32 cellular contexts compared by ENCODE assay signal in the genomic region with DNA sequence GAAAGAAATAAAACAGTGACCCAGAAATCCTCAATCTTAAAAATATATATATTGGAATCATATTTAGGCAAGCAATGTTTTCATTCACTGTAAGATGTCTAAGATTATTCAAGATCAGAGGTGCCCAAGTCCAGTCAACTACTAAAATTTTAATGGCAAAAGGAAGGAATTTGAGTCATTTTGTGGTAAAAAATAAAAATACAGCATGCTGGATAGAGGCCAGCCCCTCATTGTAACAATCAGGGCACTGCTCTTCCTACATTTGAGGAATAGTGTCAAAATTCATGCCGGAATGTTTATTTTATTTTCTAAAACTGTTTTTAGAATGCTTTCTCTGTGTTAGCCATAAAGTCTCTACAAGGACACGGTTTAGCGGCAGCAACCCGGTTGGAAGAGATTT.
"Had no signal": no experiment of that assay in that cellular context is flagged by ENCODE, and none has a peak within 500 bp of the region (broad histone marks: within the 10 kb centered on the region; RNA-seq: fewer than 3 reads in every experiment).

No MANE protein-coding gene starts in this region.

- H3K36me3 Mint-ChIP-seq: activated naive CD4-positive, alpha-beta T cell treated with anti-CD3 and anti-CD28 coated beads, Interleukin-2, amount 10 ng/mL, durations not matched to agents 7 days and 5 days; activated naive CD8-positive, alpha-beta T cell had no signal

- H3K4me1 Mint-ChIP-seq: activated naive CD4-positive, alpha-beta T cell treated with anti-CD3 and anti-CD28 coated beads, Interleukin-2, amount 10 ng/mL, durations not matched to agents 7 days and 5 days; activated naive CD8-positive, alpha-beta T cell treated with anti-CD3 and anti-CD28 coated beads, Interleukin-2, amount 50 U/mL, for 24 hours had no signal

- H3K27ac Mint-ChIP-seq: activated CD4-positive, alpha-beta T cell treated with anti-CD3 and anti-CD28 coated beads, Interleukin-2, amount 10 ng/mL, durations not matched to agents 7 days and 5 days; activated naive CD4-positive, alpha-beta T cell treated with anti-CD3 and anti-CD28 coated beads, Interleukin-2, amount 10 ng/mL, durations not matched to agents 7 days and 5 days; activated naive CD8-positive, alpha-beta T cell; activated naive CD8-positive, alpha-beta T cell treated with anti-CD3 and anti-CD28 coated beads, Interleukin-2, amount 50 U/mL, for 24 hours; activated T-helper 1 cell treated with anti-CD3 and anti-CD28 coated beads, Interleukin-12 subunit alpha, Interleukin-12 subunit beta, Interleukin-2, Interleukin-4 antibody, amounts not matched to agents 30 ng/mL and 10 ng/mL and 1 ng/mL, durations not matched to agents 14 hours and 24 hours and 36 hours had no signal

- H3K4me3 ChIP-seq: cardiac muscle cell had no signal

- ATAC-seq: activated naive CD8-positive, alpha-beta T cell treated with anti-CD3 and anti-CD28 coated beads, Interleukin-2, amount 50 U/mL, for 24 hours; activated T-cell treated with anti-CD3 and anti-CD28 coated beads, Interleukin-2, amount 50 U/mL, for 4 hours had no signal

- H3K4me3 Mint-ChIP-seq: activated CD4-positive, alpha-beta T cell treated with anti-CD3 and anti-CD28 coated beads, Interleukin-2, amount 10 ng/mL, durations not matched to agents 7 days and 5 days; activated naive CD4-positive, alpha-beta T cell treated with anti-CD3 and anti-CD28 coated beads, Interleukin-2, amount 10 ng/mL, durations not matched to agents 7 days and 5 days; activated naive CD8-positive, alpha-beta T cell; activated naive CD8-positive, alpha-beta T cell treated with anti-CD3 and anti-CD28 coated beads, Interleukin-2, amount 50 U/mL, for 24 hours; activated T-cell treated with anti-CD3 and anti-CD28 coated beads, Interleukin-2, amount 50 U/mL, for 4 hours; activated T-helper 1 cell treated with anti-CD3 and anti-CD28 coated beads, Interleukin-12 subunit alpha, Interleukin-12 subunit beta, Interleukin-2, Interleukin-4 antibody, amounts not matched to agents 30 ng/mL and 10 ng/mL and 1 ng/mL, durations not matched to agents 14 hours and 24 hours and 36 hours had no signal

- H3K9me3 Mint-ChIP-seq: activated CD4-positive, alpha-beta T cell treated with anti-CD3 and anti-CD28 coated beads, Interleukin-2, amount 10 ng/mL, durations not matched to agents 7 days and 5 days; activated naive CD4-positive, alpha-beta T cell treated with anti-CD3 and anti-CD28 coated beads, Interleukin-2, amount 10 ng/mL, durations not matched to agents 7 days and 5 days; activated naive CD8-positive, alpha-beta T cell treated with anti-CD3 and anti-CD28 coated beads, Interleukin-2, amount 50 U/mL, for 24 hours; activated T-cell treated with anti-CD3 and anti-CD28 coated beads, Interleukin-2, amount 50 U/mL, for 4 hours; activated T-helper 1 cell treated with anti-CD3 and anti-CD28 coated beads, Interleukin-12 subunit alpha, Interleukin-12 subunit beta, Interleukin-2, Interleukin-4 antibody, amounts not matched to agents 30 ng/mL and 10 ng/mL and 1 ng/mL, durations not matched to agents 14 hours and 24 hours and 36 hours had no signal

- DNase-seq: activated CD4-positive, alpha-beta T cell treated with anti-CD3 and anti-CD28 coated beads, Interleukin-2, amount 10 ng/mL, durations not matched to agents 7 days and 5 days; activated CD4-positive, alpha-beta T cell treated with anti-CD3 and anti-CD28 coated beads, Interleukin-2, amount 50 U/mL, for 48 hours; activated CD8-positive, alpha-beta memory T cell treated with anti-CD3 and anti-CD28 coated beads, Interleukin-2, amount 50 U/mL, for 4 hours; activated effector memory CD4-positive, alpha-beta T cell treated with Interleukin-2 at 50 U/mL for 16 hours; activated naive CD4-positive, alpha-beta T cell treated with anti-CD3 and anti-CD28 coated beads, Interleukin-2, amount 10 ng/mL, durations not matched to agents 7 days and 5 days; activated naive CD8-positive, alpha-beta T cell treated with anti-CD3 and anti-CD28 coated beads, Interleukin-2, amount 50 U/mL, for 24 hours; activated T-cell treated with anti-CD3 and anti-CD28 coated beads for 4 hours; activated T-cell treated with anti-CD3 and anti-CD28 coated beads, Interleukin-2, amount 50 U/mL, for 4 hours; anterior cingulate cortex; Kasumi-1; KG1; MM.1S; MV-4-11; NCI-H1092; NCI-H1436 treated with DMSO at 0.1 percent for 48 hours; NCI-H1694 treated with DMSO at 0.1 percent for 48 hours; NCI-H2029; NCI-H2171; NCI-H510A; NCI-H526; NCI-H748 treated with DMSO at 0.1 percent for 48 hours; NK-92 treated with Interleukin-12 subunit alpha and Interleukin-12 subunit beta, amount 100 ng/mL, for 24 hours; PC-9; Right ventricle myocardium superior; SW 1271; T-helper 1 cell; T-helper 2 cell; T-helper 9 cell had no signal

- H3K36me3 ChIP-seq: cardiac muscle cell had no signal

- H3K27me3 ChIP-seq: cardiac muscle cell had no signal

- H3K27ac ChIP-seq: cardiac muscle cell, PC-9, RWPE1 had no signal

- H2AFZ ChIP-seq: PC-9 had no signal

- H3K4me2 ChIP-seq: PC-9 had no signal
